8 cellular contexts compared by ENCODE assay signal in genomic region chrX:129932137-129932791, GRCh38. TPM values are rescaled to one million over a fixed set of nuclear protein-coding genes. Genes with fewer than 3 reads are reported as not detected.
DNase-seq lines count a peak whose midpoint lies in the region; ATAC-seq, FAIRE-seq and TF ChIP-seq lines count a peak whose summit lies in the region.

No MANE protein-coding gene starts in this region.

- no peak for ATAC-seq in HG02970 (IDR thresholded peaks at IDR 0.05; ENCODE audit: low FRiP score, unreplicated experiment)

- TF ChIP-seq CTCF in astrocyte of the cerebellum (IDR thresholded peaks at IDR 0.05; ENCODE audit: low read depth, low read length, missing control alignments): no peak

- DNase-seq in DMS153 treated with DMSO at 0.1 percent for 48 hours (lab: John Stamatoyannopoulos, UW; ENCODE audit: unreplicated experiment) (peak; percentile 38), H54 (ENCODE audit: insufficient read length, low spot score) (peak; percentile 79), NCI-H1092 treated with DMSO at 0.1 percent for 48 hours (lab: John Stamatoyannopoulos, UW) (peak; percentile 61), T1000 (lab: John Stamatoyannopoulos, UW) (peak; percentile 41), astrocyte of the cerebellum (ENCODE audit: low read depth) (peak; percentile 60), hippocampal formation (lab: John Stamatoyannopoulos, UW) (peak; percentile 83 to 84), renal cortical epithelial cell (ENCODE audit: low read depth) (peak; percentile 66)

- FAIRE-seq in H54 (lab: Jason Lieb, UNC): no peak

- in situ Hi-C loops in astrocyte of the cerebellum (cut with HindIII; ENCODE audit: low sequenced_read_pairs): no loop called here

- TF ChIP-seq POLR2A in H54 (IDR thresholded peaks at IDR 0.05; ENCODE audit: low read depth, low read length): peak; percentile 42; the same call in 1 of the 2 replicates

- peak overlapping the region; percentile 47 for H3K4me3 ChIP-seq in astrocyte of the cerebellum (ENCODE audit: low read depth, low read length)

RNA-seq across cellular contexts. Expression of gene UTP14A, which starts 26.3 kb away (rescaled TPM):
- total RNA-seq in renal cortical epithelial cell: 24.4 and 25.9 TPM in 2 replicates

RNA-seq across cellular contexts. Expression of gene BCORL1, which starts 50.2 kb away (rescaled TPM):
- total RNA-seq in renal cortical epithelial cell: 0.69 and 9.4 TPM in 2 replicates
